Comparison of ENCODE assay signal across 1 cellular context in the genomic region with DNA sequence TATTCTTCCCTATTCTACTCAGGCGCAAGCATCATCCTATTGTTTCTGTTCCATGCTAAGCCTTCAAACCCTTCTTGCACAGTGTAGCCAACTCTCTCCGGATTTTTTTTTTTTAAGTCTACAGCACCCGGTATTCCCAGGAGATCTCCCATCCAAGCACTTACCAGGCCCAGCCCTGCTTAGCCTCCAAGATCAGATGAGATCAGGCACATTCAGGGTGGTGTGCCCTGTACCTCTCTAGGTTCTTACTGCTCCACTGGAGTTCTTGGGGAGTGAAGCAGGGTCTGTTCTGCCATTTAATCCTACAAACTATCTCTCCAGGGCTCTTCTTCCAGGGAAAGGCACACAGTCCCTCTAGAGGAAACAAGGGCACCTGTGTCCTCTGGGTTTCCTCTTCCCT.
TF ChIP-seq lines count a peak whose summit lies in the region.

No MANE protein-coding gene starts in this region.

TF ChIP-seq in K562, 482 proteins besides CTCF, POLR2A, EP300 and RAD21:
- TF ChIP-seq, protein P1, sequence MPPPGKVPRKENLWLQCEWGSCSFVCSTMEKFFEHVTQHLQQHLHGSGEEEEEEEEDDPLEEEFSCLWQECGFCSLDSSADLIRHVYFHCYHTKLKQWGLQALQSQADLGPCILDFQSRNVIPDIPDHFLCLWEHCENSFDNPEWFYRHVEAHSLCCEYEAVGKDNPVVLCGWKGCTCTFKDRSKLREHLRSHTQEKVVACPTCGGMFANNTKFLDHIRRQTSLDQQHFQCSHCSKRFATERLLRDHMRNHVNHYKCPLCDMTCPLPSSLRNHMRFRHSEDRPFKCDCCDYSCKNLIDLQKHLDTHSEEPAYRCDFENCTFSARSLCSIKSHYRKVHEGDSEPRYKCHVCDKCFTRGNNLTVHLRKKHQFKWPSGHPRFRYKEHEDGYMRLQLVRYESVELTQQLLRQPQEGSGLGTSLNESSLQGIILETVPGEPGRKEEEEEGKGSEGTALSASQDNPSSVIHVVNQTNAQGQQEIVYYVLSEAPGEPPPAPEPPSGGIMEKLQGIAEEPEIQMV (tag; conservative IDR thresholded peaks at IDR 0.05; ENCODE audit: low read depth) = no peak
- TF ChIP-seq ZNF174 (CRISPR knock-in tag; IDR thresholded peaks at IDR 0.05) (no peak), SOX6 (IDR thresholded peaks at IDR 0.05) (no peak)
- TF ChIP-seq, protein P2, sequence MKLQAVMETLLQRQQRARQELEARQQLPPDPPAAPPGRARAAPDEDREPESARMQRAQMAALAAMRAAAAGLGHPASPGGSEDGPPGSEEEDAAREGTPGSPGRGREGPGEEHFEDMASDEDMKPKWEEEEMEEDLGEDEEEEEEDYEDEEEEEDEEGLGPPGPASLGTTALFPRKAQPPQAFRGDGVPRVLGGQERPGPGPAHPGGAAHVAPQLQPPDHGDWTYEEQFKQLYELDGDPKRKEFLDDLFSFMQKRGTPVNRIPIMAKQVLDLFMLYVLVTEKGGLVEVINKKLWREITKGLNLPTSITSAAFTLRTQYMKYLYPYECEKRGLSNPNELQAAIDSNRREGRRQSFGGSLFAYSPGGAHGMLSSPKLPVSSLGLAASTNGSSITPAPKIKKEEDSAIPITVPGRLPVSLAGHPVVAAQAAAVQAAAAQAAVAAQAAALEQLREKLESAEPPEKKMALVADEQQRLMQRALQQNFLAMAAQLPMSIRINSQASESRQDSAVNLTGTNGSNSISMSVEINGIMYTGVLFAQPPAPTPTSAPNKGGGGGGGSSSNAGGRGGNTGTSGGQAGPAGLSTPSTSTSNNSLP (IDR thresholded peaks at IDR 0.05; ENCODE audit: borderline replicate concordance, low read depth, low read length) = no peak
